8 cellular contexts compared by ENCODE assay signal in the genomic region with DNA sequence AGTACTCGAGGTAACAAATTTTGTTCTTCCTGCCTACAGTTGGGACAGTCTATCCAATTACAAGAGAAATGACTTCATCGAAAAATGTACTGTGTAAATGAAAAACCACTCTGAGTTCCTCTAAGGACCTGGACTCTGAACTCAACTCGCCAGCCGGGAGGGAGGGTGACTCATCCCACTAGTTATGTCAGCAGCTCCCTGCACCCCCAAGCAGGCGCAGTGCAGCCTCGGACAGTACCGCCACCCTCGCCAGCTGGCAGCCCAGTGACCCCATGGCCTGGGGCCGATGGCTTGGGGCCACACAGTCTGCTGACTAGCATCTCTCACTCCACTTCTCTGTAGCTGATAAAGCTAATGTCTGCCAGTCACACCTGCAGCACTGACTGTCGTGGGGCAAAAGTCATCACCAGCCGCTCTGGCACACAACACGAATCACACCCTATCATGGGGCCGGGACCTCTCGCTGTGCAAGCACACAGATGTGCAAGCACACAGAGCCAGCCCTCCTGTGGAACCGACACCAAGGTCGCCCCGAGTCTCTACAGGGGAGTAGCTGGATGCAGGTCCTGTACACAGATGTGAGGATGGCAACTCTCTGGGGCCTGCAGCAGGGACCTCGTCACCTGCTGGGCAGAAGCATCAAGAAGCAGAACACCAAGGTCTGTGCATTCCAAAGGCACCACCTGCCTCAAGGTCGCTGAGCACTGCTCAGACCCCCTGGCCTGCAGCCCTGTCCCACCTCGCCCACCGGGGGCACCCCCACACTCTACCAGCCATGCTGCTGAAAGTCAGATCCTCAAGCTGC. TPM values are rescaled to one million over a fixed set of nuclear protein-coding genes. Genes with fewer than 3 reads are reported as not detected.
DNase-seq lines count a peak whose midpoint lies in the region; ATAC-seq, FAIRE-seq and TF ChIP-seq lines count a peak whose summit lies in the region.

No MANE protein-coding gene starts in this region.

- peak; percentile 43; the same call in 1 of the 2 replicates for TF ChIP-seq POLR2A in GM12878 (IDR thresholded peaks at IDR 0.05; ENCODE audit: low read depth, low read length)
- no peak for TF ChIP-seq POLR2A in GM12892 (IDR thresholded peaks at IDR 0.05; ENCODE audit: low read depth, low read length)

- H3K4me1 ChIP-seq in GM12878 (ENCODE audit: control insufficient read depth, insufficient read depth, low read length) = peaks cover 12% of the 10 kb centered on the region

- peak overlapping the region; percentile 19; the same call in 1 of the 2 replicates for H3K4me2 ChIP-seq in GM12878 (ENCODE audit: control insufficient read depth, insufficient read depth)

- no peaks in the 10 kb centered on the region for H3K27me3 ChIP-seq in GM12878 (replicated peaks in 1 of 2; ENCODE audit: control insufficient read depth in 2 of 2, insufficient read depth in 2 of 2, low read length in 1 of 2)

- POLR2A ChIA-PET in GM12878 (lab: Charles Lee) = no interaction called here

- H3K79me2 ChIP-seq in GM12878 (ENCODE audit: control insufficient read depth, insufficient read depth, low read length) = peaks cover 66% of the 10 kb centered on the region

- peak; percentile 80 for DNase-seq in G401 (ENCODE audit: low spot score)
- peak; percentile 96 for DNase-seq in RPMI7951 (ENCODE audit: low read depth)
- no peak for DNase-seq in GM12878 (ENCODE audit: low read depth, low spot score)
- peak; percentile 96 for DNase-seq in hepatic stellate cell (ENCODE audit: low spot score)
- DNase-seq in retinal pigment epithelial cell (ENCODE audit: low read depth) = peak; percentile 72
- no peak for DNase-seq in GM12892 (ENCODE audit: insufficient read length)

- no peak overlapping the region for H2AFZ ChIP-seq in GM12878 (ENCODE audit: control insufficient read depth, low read depth, low read length)

- H3K27ac ChIP-seq in GM12878 (ENCODE audit: control insufficient read depth, insufficient read depth) = no peak overlapping the region

- CTCF ChIA-PET in GM12878 (lab: Yijun Ruan, JAX) = interaction anchor here (1.0 kb wide), 1 partner anchor 49 kb away, joined by 3 read pairs; no protein-coding TSS in a partner anchor

- FAIRE-seq in GM12878 (lab: Jason Lieb, UNC) (no peak), GM12892 (lab: Jason Lieb, UNC) (no peak)

- intact Hi-C loops in GM12878 (cut with micrococcal nuclease; ENCODE audit: unreplicated experiment) = no loop called here

- peaks cover 37 to 42% of the 10 kb centered on the region in 2 experiments for H3K36me3 ChIP-seq in GM12878 (ENCODE audit: control insufficient read depth in 2 of 2, insufficient read depth in 2 of 2, low read length in 1 of 2)

- ATAC-seq in GM12878 = peak; percentile 63
- no peak for ATAC-seq in HG03571 (IDR thresholded peaks at IDR 0.05; ENCODE audit: unreplicated experiment)
- no peak for ATAC-seq in GM18867 (IDR thresholded peaks at IDR 0.05; ENCODE audit: unreplicated experiment)

- H3K9ac ChIP-seq in GM12878 (ENCODE audit: control insufficient read depth, insufficient read depth, low read length) = no peak overlapping the region

- H4K20me1 ChIP-seq in GM12878 (ENCODE audit: control insufficient read depth, insufficient read depth) = peaks cover 31% of the 10 kb centered on the region

- in situ Hi-C loops in G401 (cut with HindIII; ENCODE audit: low sequenced_read_pairs) (no loop called here), GM12878 (cut with MboI) (no loop called here)

- RAD21 ChIA-PET in GM12878 (lab: Charles Lee; ENCODE audit: unreplicated experiment) = interaction anchor here (0.7 kb wide), 1 partner anchor 31 kb away, joined by 3 read pairs; no protein-coding TSS in a partner anchor

- WGBS in GM12878 (ENCODE audit: insufficient coverage, insufficient replicate concordance, low lambda C conversion rate, missing lambda C conversion rate) = 80% methylated on average over 21 of the region's 21 CpGs

- BruUV-seq in GM12878 (replicated peaks; lab: Mats Ljungman, UMichigan) = no TSS peak

- H3K9me3 ChIP-seq in GM12878 (replicated peaks; ENCODE audit: control insufficient read depth, insufficient read depth, low read length) = no peaks in the 10 kb centered on the region

- TF ChIP-seq CTCF in GM12878 (IDR thresholded peaks at IDR 0.05 in 2 of 3, conservative IDR thresholded peaks at IDR 0.05 in 1 of 3; ENCODE audit: control insufficient read depth in 2 of 3, extremely low read depth in 1 of 3, insufficient read depth in 1 of 3, low read depth in 3 of 3, low read length in 3 of 3) (no peak), retinal pigment epithelial cell (conservative IDR thresholded peaks at IDR 0.05; ENCODE audit: low read depth, low read length) (no peak)

- SMC1A ChIA-PET in GM12878 (lab: Charles Lee; ENCODE audit: uncharacterized antibody, unreplicated experiment) = interaction anchor here (1.2 to 1.3 kb wide), 2 partner anchors 22 to 33 kb away, joined by 3 read pairs; no protein-coding TSS in a partner anchor

- TF ChIP-seq RAD21 in GM12878 (IDR thresholded peaks at IDR 0.05; ENCODE audit: insufficient read depth, low read depth, low read length) = no peak

- H3K4me3 ChIP-seq in GM12878 = no peak overlapping the region
- peak overlapping the region; percentile 11 for H3K4me3 ChIP-seq in retinal pigment epithelial cell (ENCODE audit: low read length)

- TF ChIP-seq EP300 in GM12878 (IDR thresholded peaks at IDR 0.05; ENCODE audit: borderline replicate concordance in 1 of 2, control insufficient read depth in 1 of 2, low read depth in 2 of 2, low read length in 2 of 2) = no peak

RNA-seq across cellular contexts. Expression of a gene that starts 5.7 kb away (rescaled TPM):
- total RNA-seq in G401 (2014; rRNA removed; shearing (Covaris generic)) = 83.1 and 87.7 TPM in 2 replicates
- 20.4 and 22.6 TPM in 2 replicates for total RNA-seq in RPMI7951 (2014; rRNA removed; shearing (Covaris generic))
- total RNA-seq in GM12878 (2013; cell fraction: nucleolus; rRNA removed) = 85.1 and 93.8 TPM in 2 replicates
- total RNA-seq in GM12878 (2014; rRNA removed) = 17.3 and 25.0 TPM in 2 replicates
- 26.4 and 27.8 TPM in 2 replicates for total RNA-seq in GM12878 (2014; rRNA removed; fragmentation: Illumina TruSeq; extraction: Trizol)
- 85.5 and 94.2 TPM in 2 replicates for total RNA-seq in GM12878 (2021)
- polyA plus RNA-seq in GM12878 (2011; ENCODE audit: low read depth) = 42.9 TPM
- polyA plus RNA-seq in GM12878 (2011; rRNA removed) = 40.7 and 54.4 TPM in 2 replicates
- polyA plus RNA-seq in GM12878 (2011; cell fraction: cytosol; rRNA removed) = 58.6 and 69.9 TPM in 2 replicates
- 236 and 302 TPM in 2 replicates for polyA plus RNA-seq in GM12878 (2011; cell fraction: nucleus; rRNA removed)
- polyA plus RNA-seq in GM12878 (2012) = 62.0 and 78.9 TPM in 2 replicates
- 72.5 and 105 TPM in 2 replicates for polyA plus RNA-seq in GM12878 (2014; fragmentation: Illumina TruSeq; extraction: Trizol)
- polyA plus RNA-seq in GM12878 (2014; fragmentation: Nextera tagmentation; extraction: Ambion mirVana) = 10 to 100 TPM in 1 of 2 experiments, 1 to 10 TPM in 1; 5.7 to 13.0 TPM
- 74.9 and 90.3 TPM in 2 replicates for polyA plus RNA-seq in GM12878 (2014; rRNA removed)
- polyA plus RNA-seq in GM12878 (2016; fragmentation: Nextera tagmentation; extraction: Ambion mirVana) = 10 to 100 TPM; 61.8 to 63.4 TPM
- polyA minus RNA-seq in GM12878 (2011; rRNA and poly(A)+ RNA removed) = 53.9 and 56.8 TPM in 2 replicates
- polyA minus RNA-seq in GM12878 (2011; cell fraction: cytosol; rRNA and poly(A)+ RNA removed) = 25.1 and 26.0 TPM in 2 replicates
- polyA minus RNA-seq in GM12878 (2011; cell fraction: nucleus; rRNA and poly(A)+ RNA removed) = 38.6 and 73.4 TPM in 2 replicates
- polyA plus RNA-seq in GM12892 (2012; ENCODE audit: missing spikeins) = 52.3 TPM

RNA-seq across cellular contexts. Expression of a gene that starts 38.9 kb away (rescaled TPM):
- 280 and 292 TPM in 2 replicates for total RNA-seq in G401 (2014; rRNA removed; shearing (Covaris generic))
- 104 and 207 TPM in 2 replicates for total RNA-seq in RPMI7951 (2014; rRNA removed; shearing (Covaris generic))
- total RNA-seq in GM12878 (2013; cell fraction: nucleolus; rRNA removed) = 264 and 312 TPM in 2 replicates
- total RNA-seq in GM12878 (2014; rRNA removed) (33.4 and 37.8 TPM in 2 replicates), GM12878 (2014; rRNA removed; fragmentation: Illumina TruSeq; extraction: Trizol) (10.2 and 10.3 TPM in 2 replicates), GM12878 (2021) (46.5 and 49.5 TPM in 2 replicates)
- 24.0 TPM for polyA plus RNA-seq in GM12878 (2011; ENCODE audit: low read depth)
- polyA plus RNA-seq in GM12878 (2011; rRNA removed) (18.0 and 44.4 TPM in 2 replicates), GM12878 (2014; fragmentation: Illumina TruSeq; extraction: Trizol) (0.44 and 4.6 TPM in 2 replicates), GM12878 (2014; fragmentation: Nextera tagmentation; extraction: Ambion mirVana) (1 to 10 TPM in 1 of 2 experiments, under 1 TPM in 1; 0.10 to 1.2 TPM), GM12878 (2014; rRNA removed) (30.0 and 33.0 TPM in 2 replicates), GM12878 (2016; fragmentation: Nextera tagmentation; extraction: Ambion mirVana) (1 to 10 TPM; 4.3 to 5.7 TPM)
- polyA plus RNA-seq in GM12878 (2011; cell fraction: cytosol; rRNA removed) = 60.2 and 98.5 TPM in 2 replicates
- 75.2 and 100 TPM in 2 replicates for polyA plus RNA-seq in GM12878 (2011; cell fraction: nucleus; rRNA removed)
- polyA plus RNA-seq in GM12878 (2012) = 102 and 145 TPM in 2 replicates
- polyA minus RNA-seq in GM12878 (2011; rRNA and poly(A)+ RNA removed) = 47.3 and 89.5 TPM in 2 replicates
- 32.2 and 37.6 TPM in 2 replicates for polyA minus RNA-seq in GM12878 (2011; cell fraction: cytosol; rRNA and poly(A)+ RNA removed)
- 66.3 and 84.2 TPM in 2 replicates for polyA minus RNA-seq in GM12878 (2011; cell fraction: nucleus; rRNA and poly(A)+ RNA removed)
- polyA plus RNA-seq in GM12892 (2012; ENCODE audit: missing spikeins) = 56.1 TPM

RNA-seq across cellular contexts. Expression of a gene that starts 49.6 kb away (rescaled TPM):
- 3.8 and 26.3 TPM in 2 replicates for total RNA-seq in G401 (2014; rRNA removed; shearing (Covaris generic))
- not detected in 2 replicates for total RNA-seq in RPMI7951 (2014; rRNA removed; shearing (Covaris generic))
- total RNA-seq in GM12878 (2013; cell fraction: nucleolus; rRNA removed) = not detected in 2 replicates
- not detected in 2 replicates for total RNA-seq in GM12878 (2014; rRNA removed)
- total RNA-seq in GM12878 (2014; rRNA removed; fragmentation: Illumina TruSeq; extraction: Trizol) = not detected in 2 replicates
- total RNA-seq in GM12878 (2021) = 0.33 TPM in 1 of 2 replicates, not detected in the other
- polyA plus RNA-seq in GM12878 (2011; ENCODE audit: low read depth) = not detected
- polyA plus RNA-seq in GM12878 (2011; rRNA removed) = not detected in 2 replicates
- polyA plus RNA-seq in GM12878 (2011; cell fraction: cytosol; rRNA removed) = 0.07 and 0.18 TPM in 2 replicates
- polyA plus RNA-seq in GM12878 (2011; cell fraction: nucleus; rRNA removed) = 0.33 and 0.53 TPM in 2 replicates
- 0.14 TPM in 1 of 2 replicates, not detected in the other for polyA plus RNA-seq in GM12878 (2012)
- polyA plus RNA-seq in GM12878 (2014; fragmentation: Illumina TruSeq; extraction: Trizol) = not detected in 2 replicates
- polyA plus RNA-seq in GM12878 (2014; fragmentation: Nextera tagmentation; extraction: Ambion mirVana) = not detected
- polyA plus RNA-seq in GM12878 (2014; rRNA removed) = 0.60 TPM in 1 of 2 replicates, not detected in the other
- not detected for polyA plus RNA-seq in GM12878 (2016; fragmentation: Nextera tagmentation; extraction: Ambion mirVana)
- polyA minus RNA-seq in GM12878 (2011; rRNA and poly(A)+ RNA removed) = not detected in 2 replicates
- not detected in 2 replicates for polyA minus RNA-seq in GM12878 (2011; cell fraction: cytosol; rRNA and poly(A)+ RNA removed)
- polyA minus RNA-seq in GM12878 (2011; cell fraction: nucleus; rRNA and poly(A)+ RNA removed) = 0.19 TPM in 1 of 2 replicates, not detected in the other
- not detected for polyA plus RNA-seq in GM12892 (2012; ENCODE audit: missing spikeins)

RNA-seq across cellular contexts. Expression of a gene that starts 55.1 kb away (rescaled TPM):
- 16.6 and 22.1 TPM in 2 replicates for total RNA-seq in G401 (2014; rRNA removed; shearing (Covaris generic))
- total RNA-seq in RPMI7951 (2014; rRNA removed; shearing (Covaris generic)) = 3.7 and 5.0 TPM in 2 replicates
- 92.3 and 116 TPM in 2 replicates for total RNA-seq in GM12878 (2013; cell fraction: nucleolus; rRNA removed)
- 43.0 and 49.0 TPM in 2 replicates for total RNA-seq in GM12878 (2014; rRNA removed)
- total RNA-seq in GM12878 (2014; rRNA removed; fragmentation: Illumina TruSeq; extraction: Trizol) = 36.9 and 42.5 TPM in 2 replicates
- total RNA-seq in GM12878 (2021) = 69.1 and 74.1 TPM in 2 replicates
- polyA plus RNA-seq in GM12878 (2011; ENCODE audit: low read depth) = 82.9 TPM
- polyA plus RNA-seq in GM12878 (2011; rRNA removed) = 16.2 and 30.5 TPM in 2 replicates
- 93.0 and 152 TPM in 2 replicates for polyA plus RNA-seq in GM12878 (2011; cell fraction: cytosol; rRNA removed)
- polyA plus RNA-seq in GM12878 (2011; cell fraction: nucleus; rRNA removed) = 97.1 and 115 TPM in 2 replicates
- 44.5 and 61.4 TPM in 2 replicates for polyA plus RNA-seq in GM12878 (2012)
- 7.2 and 29.3 TPM in 2 replicates for polyA plus RNA-seq in GM12878 (2014; fragmentation: Illumina TruSeq; extraction: Trizol)
- polyA plus RNA-seq in GM12878 (2014; fragmentation: Nextera tagmentation; extraction: Ambion mirVana) = 10 to 100 TPM in 1 of 2 experiments, 1 to 10 TPM in 1; 5.4 to 18.0 TPM
- polyA plus RNA-seq in GM12878 (2014; rRNA removed) = 123 and 135 TPM in 2 replicates
- 10 to 100 TPM; 77.2 to 80.3 TPM for polyA plus RNA-seq in GM12878 (2016; fragmentation: Nextera tagmentation; extraction: Ambion mirVana)
- 9.0 and 23.6 TPM in 2 replicates for polyA minus RNA-seq in GM12878 (2011; rRNA and poly(A)+ RNA removed)
- polyA minus RNA-seq in GM12878 (2011; cell fraction: cytosol; rRNA and poly(A)+ RNA removed) = 7.8 and 11.4 TPM in 2 replicates
- polyA minus RNA-seq in GM12878 (2011; cell fraction: nucleus; rRNA and poly(A)+ RNA removed) = 13.3 and 20.4 TPM in 2 replicates
- 47.8 TPM for polyA plus RNA-seq in GM12892 (2012; ENCODE audit: missing spikeins)

Comparison
In these comparisons a context has a peak if more than half of its experiments do, and no peak if none do; other contexts are left out.
1. DNase-seq: peak in G401 (single experiment), RPMI7951 (single experiment), hepatic stellate cell (single experiment) and retinal pigment epithelial cell (single experiment); none in GM12878 (single experiment) and GM12892 (single experiment).